ENCODE assay signal across 8 cellular contexts in the genomic region with DNA sequence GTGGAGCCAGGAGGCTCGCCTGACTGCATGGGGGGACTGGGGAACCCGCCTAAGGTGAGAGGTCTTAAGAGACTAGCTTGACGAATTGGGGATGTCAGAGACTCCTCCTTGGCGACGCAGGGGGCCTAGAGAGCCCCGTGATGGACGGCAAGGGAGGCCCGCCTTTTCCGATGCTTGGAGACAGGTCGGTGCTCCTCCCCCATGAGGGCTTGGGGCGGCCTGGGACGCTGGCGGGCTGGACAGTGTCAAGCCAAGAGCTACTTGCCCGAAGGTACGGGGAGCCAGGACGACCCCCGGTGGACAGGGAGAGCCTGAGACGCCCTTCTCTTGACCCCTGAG. TPM values are rescaled to one million over a fixed set of nuclear protein-coding genes. Genes with fewer than 3 reads are reported as not detected.
A peak's percentile ranks its signal among the peaks of the same experiment; 100 is the strongest.
DNase-seq lines count a peak whose midpoint lies in the region; ATAC-seq and TF ChIP-seq lines count a peak whose summit lies in the region.

No MANE protein-coding gene starts in this region.

- peak overlapping the region; percentile 99 for H3K4me2 ChIP-seq in BLaER1

- peaks cover 11% of the 10 kb centered on the region for H3K27me3 ChIP-seq in BLaER1
- H3K27me3 ChIP-seq in SJSA1 (replicated peaks), result no peaks in the 10 kb centered on the region
- no peaks in the 10 kb centered on the region for H3K27me3 ChIP-seq in stomach smooth muscle (ENCODE audit: control insufficient read depth in 1 of 2, insufficient read depth in 2 of 2, low read length in 2 of 2)

- DNase-seq in SJSA1 (ENCODE audit: low read depth in 1 of 2, low spot score in 2 of 2), result peak; percentile 50 to 68
- peak; percentile 36 for DNase-seq in choroid plexus epithelial cell (ENCODE audit: low read depth)
- peak in 1 of 2 donors; percentile 89 for DNase-seq in lower leg skin (ENCODE audit: low spot score in 2 of 2)
- no peak for DNase-seq in NCI-H1694 treated with DMSO at 0.1 percent for 48 hours (lab: John Stamatoyannopoulos, UW)

- H3K4me3 ChIP-seq in BLaER1 (peak overlapping the region; percentile 89), SJSA1 (peak overlapping the region; percentile 74), choroid plexus epithelial cell (ENCODE audit: low read depth, low read length) (peak overlapping the region; percentile 77), lower leg skin (ENCODE audit: low read depth, poor library complexity, severe bottlenecking) (peak overlapping the region; percentile 71), stomach smooth muscle (ENCODE audit: low read length in 2 of 2) (peak overlapping the region; percentile 91)

- H3K9ac ChIP-seq in BLaER1 (peak overlapping the region; percentile 81), stomach smooth muscle (ENCODE audit: low read length in 2 of 2) (peak overlapping the region; percentile 84 to 86)

- WGBS in lower leg skin, 2 donors, result 0 to 1% methylated on average over 2 to 15 of the region's 18 CpGs

- H3K4me1 ChIP-seq in BLaER1 (peaks cover 29% of the 10 kb centered on the region), SJSA1 (replicated peaks) (peaks cover 8% of the 10 kb centered on the region), stomach smooth muscle (ENCODE audit: control insufficient read depth, insufficient read depth, low read length) (peaks cover 36% of the 10 kb centered on the region)

- H3K9me3 ChIP-seq in BLaER1 (no peaks in the 10 kb centered on the region), SJSA1 (replicated peaks) (no peaks in the 10 kb centered on the region), stomach smooth muscle (ENCODE audit: control insufficient read depth in 2 of 2, low read length in 2 of 2) (no peaks in the 10 kb centered on the region)

- peaks cover 41% of the 10 kb centered on the region for H4K20me1 ChIP-seq in BLaER1

- H3K36me3 ChIP-seq in BLaER1 (peaks cover 25% of the 10 kb centered on the region), SJSA1 (peaks cover 26% of the 10 kb centered on the region), stomach smooth muscle (ENCODE audit: control insufficient read depth in 2 of 2, insufficient read depth in 2 of 2, low read length in 2 of 2) (peaks cover 0 to 2% of the 10 kb centered on the region in 2 donors)

- intact Hi-C loops in lower leg skin (cut with DNase I; ENCODE audit: low total_unique reads), result no loop called here

- TF ChIP-seq CTCF in choroid plexus epithelial cell (conservative IDR thresholded peaks at IDR 0.05; ENCODE audit: low read depth, low read length) (no peak), lower leg skin (IDR thresholded peaks at IDR 0.05) (no peak)

- H3K27ac ChIP-seq in BLaER1 (peak overlapping the region; percentile 80), SJSA1 (no peak overlapping the region; the same call in 1 of the 2 replicates), stomach smooth muscle (ENCODE audit: low read length) (peak overlapping the region; percentile 79)

- no peak for TF ChIP-seq POLR2A in lower leg skin (IDR thresholded peaks at IDR 0.05)

- peak; percentile 14 for ATAC-seq in GM18870 (IDR thresholded peaks at IDR 0.05; ENCODE audit: unreplicated experiment)
- ATAC-seq in HG03159 (IDR thresholded peaks at IDR 0.05; ENCODE audit: unreplicated experiment), result peak; percentile 38

RNA-seq across cellular contexts. Expression of gene SDHAF1, which starts 0.6 kb away (rescaled TPM):
- 34.4 and 53.4 TPM in 2 replicates for total RNA-seq in SJSA1 (2014; rRNA removed; shearing (Covaris generic))
- 10 to 100 TPM; 51.6 to 83.8 (median 64.4) TPM for total RNA-seq in lower leg skin

RNA-seq across cellular contexts. Expression of gene SYNE4, which starts 13.0 kb away (rescaled TPM):
- total RNA-seq in SJSA1 (2014; rRNA removed; shearing (Covaris generic)), result 0.26 TPM in 1 of 2 replicates, not detected in the other
- total RNA-seq in lower leg skin, result 1 to 10 TPM in 2 of 4 donors, under 1 TPM in 1, not detected in 1; 0.89 to 5.8 (median 1.8) TPM

RNA-seq across cellular contexts. Expression of gene ALKBH6, which starts 18.4 kb away (rescaled TPM):
- total RNA-seq in SJSA1 (2014; rRNA removed; shearing (Covaris generic)), result 17.1 and 37.1 TPM in 2 replicates
- 10 to 100 TPM; 11.9 to 37.9 (median 25.0) TPM for total RNA-seq in lower leg skin

RNA-seq across cellular contexts. Expression of gene CLIP3, which starts 37.0 kb away (rescaled TPM):
- total RNA-seq in SJSA1 (2014; rRNA removed; shearing (Covaris generic)), result 1.5 and 2.3 TPM in 2 replicates
- 10 to 100 TPM in 1 of 4 donors, 1 to 10 TPM in 3; 2.1 to 42.3 (median 4.8) TPM for total RNA-seq in lower leg skin

RNA-seq across cellular contexts. Expression of gene THAP8, which starts 58.5 kb away (rescaled TPM):
- 1.1 and 4.2 TPM in 2 replicates for total RNA-seq in SJSA1 (2014; rRNA removed; shearing (Covaris generic))
- 10 to 100 TPM in 1 of 4 donors, 1 to 10 TPM in 3; 9.1 to 27.4 (median 9.5) TPM for total RNA-seq in lower leg skin
